8 cellular contexts compared by ENCODE assay signal in genomic region chr15:38130739-38131498, GRCh38.
DNase-seq lines count a peak whose midpoint lies in the region; ATAC-seq lines count a peak whose summit lies in the region.

No MANE protein-coding gene starts in this region.

- H3K4me1 Mint-ChIP-seq in T-helper 2 cell treated with Interferon-gamma antibody and Interleukin-4, amounts not matched to agents 5 μg/mL and 100 μg/mL, for 36 hours (ENCODE audit: low read depth) = no peaks in the 10 kb centered on the region

- in situ Hi-C loops in GM23248 (cut with MboI) = no loop called here

- H4K20me1 ChIP-seq in GM23248 (ENCODE audit: insufficient read depth) = no peaks in the 10 kb centered on the region

- ATAC-seq in HG03108 (IDR thresholded peaks at IDR 0.05; ENCODE audit: unreplicated experiment) = no peak

- WGBS in GM23248 (ENCODE audit: low coverage in 1 of 2, low lambda C conversion rate in 2 of 2, missing lambda C conversion rate in 2 of 2), 2 experiments = 3 to 6% methylated on average over 9 to 10 of the region's 10 CpGs

- DNase-seq in AG20443 (ENCODE audit: low spot score) (peak; percentile 86), GM23248 (peak; percentile 98), NOMO-1 treated with DMSO at 0.1 percent for 48 hours (lab: John Stamatoyannopoulos, UW; ENCODE audit: unreplicated experiment) (peak; percentile 89), dermis microvascular lymphatic vessel endothelial cell (ENCODE audit: low read depth in 2 of 2) (peak; percentile 11 to 17), mucosa of gallbladder (ENCODE audit: low spot score) (peak; percentile 81), islet precursor cell (no peak)
- no peak for DNase-seq in T-helper 2 cell treated with Interferon-gamma antibody and Interleukin-4, amounts not matched to agents 5 μg/mL and 100 μg/mL, for 36 hours (ENCODE audit: low spot score)

- no peaks in the 10 kb centered on the region for H3K9me2 ChIP-seq in GM23248 (ENCODE audit: insufficient read depth)

- no peaks in the 10 kb centered on the region for H3K27me3 ChIP-seq in GM23248 (replicated peaks; ENCODE audit: insufficient read depth)

- no peak overlapping the region for H3K4me3 Mint-ChIP-seq in T-helper 2 cell treated with Interferon-gamma antibody and Interleukin-4, amounts not matched to agents 5 μg/mL and 100 μg/mL, for 36 hours

- H3K27me3 Mint-ChIP-seq in T-helper 2 cell treated with Interferon-gamma antibody and Interleukin-4, amounts not matched to agents 5 μg/mL and 100 μg/mL, for 36 hours (ENCODE audit: low read depth) = peaks cover 15% of the 10 kb centered on the region

- H3K36me3 Mint-ChIP-seq in T-helper 2 cell treated with Interferon-gamma antibody and Interleukin-4, amounts not matched to agents 5 μg/mL and 100 μg/mL, for 36 hours (ENCODE audit: low read depth) = no peaks in the 10 kb centered on the region

- peak overlapping the region; percentile 81 for H3K4me2 ChIP-seq in GM23248 (ENCODE audit: unreplicated experiment)

- no peak overlapping the region for H3K27ac Mint-ChIP-seq in T-helper 2 cell treated with Interferon-gamma antibody and Interleukin-4, amounts not matched to agents 5 μg/mL and 100 μg/mL, for 36 hours

- peaks cover 50% of the 10 kb centered on the region for H3F3A ChIP-seq in GM23248 (ENCODE audit: insufficient read depth)

- H2AFZ ChIP-seq in GM23248 = 0 out of 2 replicates have a peak overlapping the region, but pooled peaks have one; percentile 14

- no peaks in the 10 kb centered on the region for H3K79me2 ChIP-seq in GM23248 (ENCODE audit: insufficient read depth)

- H3K36me3 ChIP-seq in GM23248 (ENCODE audit: low read depth) = no peaks in the 10 kb centered on the region

- H3K4me1 ChIP-seq in GM23248 (ENCODE audit: insufficient read depth) = peaks cover 40% of the 10 kb centered on the region

- peak overlapping the region; percentile 89 for H3K27ac ChIP-seq in GM23248

- H3K9ac ChIP-seq in GM23248 = peak overlapping the region; percentile 75

- no peaks in the 10 kb centered on the region for H3K9me3 Mint-ChIP-seq in T-helper 2 cell treated with Interferon-gamma antibody and Interleukin-4, amounts not matched to agents 5 μg/mL and 100 μg/mL, for 36 hours

- H3K4me3 ChIP-seq in GM23248 = peak overlapping the region; percentile 63

- no peaks in the 10 kb centered on the region for H3K9me3 ChIP-seq in GM23248 (ENCODE audit: low read depth)

Comparison
In these comparisons a context has a peak if more than half of its experiments do, and no peak if none do; other contexts are left out.
1. DNase-seq: peak in AG20443 (single experiment), GM23248 (single experiment), NOMO-1 treated with DMSO at 0.1 percent for 48 hours (single experiment), dermis microvascular lymphatic vessel endothelial cell (2 of 2) and mucosa of gallbladder (single experiment); none in islet precursor cell (single experiment) and T-helper 2 cell treated with Interferon-gamma antibody and Interleukin-4, amounts not matched to agents 5 μg/mL and 100 μg/mL, for 36 hours (single experiment).